ENCODE assay signal across 19 cellular contexts in genomic region chr3:13213911-13214846, GRCh38.
DNase-seq lines count a peak whose midpoint lies in the region; ATAC-seq, FAIRE-seq and TF ChIP-seq lines count a peak whose summit lies in the region.
"Had no signal": no experiment of that assay in that cellular context is flagged by ENCODE, and none has a peak within 500 bp of the region (broad histone marks: within the 10 kb centered on the region; RNA-seq: fewer than 3 reads in every experiment).

No MANE protein-coding gene starts in this region.

- no peak overlapping the region for H2BK15ac ChIP-seq in H1 (ENCODE audit: low read length)

- H3K4me3 ChIP-seq in H1 (ENCODE audit: extremely low read depth in 1 of 4, insufficient read depth in 2 of 4, low read depth in 3 of 4, low read length in 4 of 4) = no peak overlapping the region
- no peak overlapping the region for H3K4me3 ChIP-seq in pancreas
- H3K4me3 ChIP-seq: SJSA1 had no signal

- no peak overlapping the region; the same call in 1 of the 2 replicates for H2BK5ac ChIP-seq in H1 (ENCODE audit: low read depth, low read length)

- H2AK5ac ChIP-seq in H1 (ENCODE audit: low read depth, low read length) = no peak overlapping the region

- POLR2A ChIA-PET in H1 (lab: Charles Lee; ENCODE audit: partially characterized antibody) = no interaction called here

- H3K14ac ChIP-seq in H1 (ENCODE audit: insufficient read length) = no peak overlapping the region

- FAIRE-seq in H1 (lab: Jason Lieb, UNC) = no peak
- no peak for FAIRE-seq in pancreas (lab: Jason Lieb, UNC)
- FAIRE-seq: A204.1 had no signal

- no peak overlapping the region for H3K4me2 ChIP-seq in H1 (ENCODE audit: insufficient read depth in 1 of 2, low read depth in 2 of 2, low read length in 2 of 2)

- H4K8ac ChIP-seq in H1 (ENCODE audit: extremely low read depth, insufficient read depth, low read length) = no peak overlapping the region

- intact Hi-C loops in pancreas (cut with DNase I) = no loop called here

- no peak for TF ChIP-seq EP300 in H1 (IDR thresholded peaks at IDR 0.05; ENCODE audit: borderline replicate concordance in 1 of 2, low read depth in 2 of 2, low read length in 2 of 2)

- H3K79me2 ChIP-seq in H1 (ENCODE audit: control insufficient read depth in 1 of 2, insufficient read depth in 2 of 2, low read length in 2 of 2) = no peaks in the 10 kb centered on the region

- peaks cover 0 to 4% (median 2%) of the 10 kb centered on the region in 4 experiments; a peak in 2 of 7 replicates for H3K4me1 ChIP-seq in H1 (replicated peaks in 1 of 4; ENCODE audit: control insufficient read depth in 3 of 4, insufficient read depth in 4 of 4, low read length in 3 of 4)
- peaks cover 0 to 2% (median 0%) of the 10 kb centered on the region in 3 donors for H3K4me1 ChIP-seq in pancreas
- H3K4me1 ChIP-seq: BE2C, SJSA1 had no signal

- H3K79me1 ChIP-seq in H1 (ENCODE audit: low read depth, low read length) = no peaks in the 10 kb centered on the region

- no peak overlapping the region for H4K5ac ChIP-seq in H1 (ENCODE audit: insufficient read length, low read depth, low read length)

- DNase-seq in NCI-H1092 (lab: John Stamatoyannopoulos, UW) = peak; percentile 71
- DNase-seq in NCI-H1092 treated with DMSO at 0.1 percent for 48 hours (lab: John Stamatoyannopoulos, UW) = no peak
- peak; percentile 26 for DNase-seq in D341Med (ENCODE audit: low spot score)
- DNase-seq in H1 (ENCODE audit: low read depth in 1 of 2, low spot score in 2 of 2) = no peak
- DNase-seq in pancreas = peak in 4 of 6 donors; percentile 42 to 72 (median 58)
- no peak for DNase-seq in NOMO-1 treated with dmso at 0.1 percent for 144 hours (lab: John Stamatoyannopoulos, UW; ENCODE audit: unreplicated experiment)
- no peak for DNase-seq in NOMO-1 (lab: John Stamatoyannopoulos, UW; ENCODE audit: unreplicated experiment in 2 of 2)
- DNase-seq in NCI-H510A (lab: John Stamatoyannopoulos, UW) = no peak
- DNase-seq: BE2C; CD4-positive, alpha-beta memory T cell; H7; IMR-90; Karpas-422; NCI-H1436 treated with DMSO at 0.1 percent for 48 hours; NCI-H446 treated with DMSO at 0.1 percent for 48 hours; NCI-H748 treated with DMSO at 0.1 percent for 48 hours had no signal

- no peak overlapping the region for H3K23ac ChIP-seq in H1 (ENCODE audit: insufficient read length)

- no peak overlapping the region; the same call in 1 of the 2 replicates for H3K18ac ChIP-seq in H1 (ENCODE audit: extremely low read depth, low read length)

- no peak for TF ChIP-seq CTCF in H1 (IDR thresholded peaks at IDR 0.05; ENCODE audit: control extremely low read depth in 1 of 3, insufficient read depth in 1 of 3, low read depth in 1 of 3, low read length in 3 of 3)
- no peak for TF ChIP-seq CTCF in pancreas (IDR thresholded peaks at IDR 0.05)

- TF ChIP-seq POLR2A in H1 (IDR thresholded peaks at IDR 0.05; ENCODE audit: control extremely low read depth in 1 of 2, low read depth in 2 of 2, low read length in 2 of 2) = no peak

- H3K9ac ChIP-seq in H1 (replicated peaks in 1 of 4; ENCODE audit: extremely low read depth in 1 of 4, low read depth in 3 of 4, low read length in 3 of 4) = no peak overlapping the region

- no peak for TF ChIP-seq RAD21 in H1 (IDR thresholded peaks at IDR 0.05 in 1 of 2, conservative IDR thresholded peaks at IDR 0.05 in 1 of 2; ENCODE audit: low read depth in 2 of 2, low read length in 2 of 2)

- peaks cover 0 to 2% of the 10 kb centered on the region in 2 experiments for H4K20me1 ChIP-seq in H1 (replicated peaks in 1 of 2; ENCODE audit: control insufficient read depth in 1 of 2, insufficient read depth in 2 of 2, low read length in 2 of 2)

- H4K91ac ChIP-seq in H1 (replicated peaks; ENCODE audit: insufficient read length, low read length) = peak overlapping the region; percentile 58

- H3K27ac ChIP-seq in H1 (ENCODE audit: low read depth, low read length) = no peak overlapping the region
- no peak overlapping the region for H3K27ac ChIP-seq in pancreas
- H3K27ac ChIP-seq: HL-60, SJSA1 had no signal

- no peak overlapping the region for H2BK120ac ChIP-seq in H1 (replicated peaks; ENCODE audit: low read depth, low read length)

- H3K9me3 ChIP-seq in H1 (ENCODE audit: insufficient read depth in 2 of 2, low read depth in 1 of 2, low read length in 1 of 2) = no peaks in the 10 kb centered on the region
- no peaks in the 10 kb centered on the region for H3K9me3 ChIP-seq in pancreas
- H3K9me3 ChIP-seq: BE2C, SJSA1 had no signal

- no peaks in the 10 kb centered on the region for H3K23me2 ChIP-seq in H1 (ENCODE audit: low read depth, low read length)

- no peak overlapping the region for H2AFZ ChIP-seq in H1 (ENCODE audit: low read length)

- no peaks in the 10 kb centered on the region for H3K27me3 ChIP-seq in H1 (replicated peaks in 1 of 4; ENCODE audit: control insufficient read depth in 3 of 4, extremely low read depth in 1 of 4, insufficient read depth in 3 of 4, low read length in 3 of 4)
- H3K27me3 ChIP-seq in pancreas = no peaks in the 10 kb centered on the region
- H3K27me3 ChIP-seq: BE2C, SJSA1 had no signal

- H3K56ac ChIP-seq in H1 (replicated peaks; ENCODE audit: insufficient read length, low read depth, low read length) = no peak overlapping the region

- peak in 3 of 4 donors; percentile 65 to 77 (median 69) for ATAC-seq in pancreas

- no peaks in the 10 kb centered on the region for H3K36me3 ChIP-seq in H1 (ENCODE audit: control insufficient read depth in 2 of 4, insufficient read depth in 4 of 4, low read length in 3 of 4)
- H3K36me3 ChIP-seq in pancreas = no peaks in the 10 kb centered on the region
- H3K36me3 ChIP-seq: BE2C, SJSA1 had no signal

- WGBS in H1 (ENCODE audit: extremely low coverage in 1 of 2, insufficient coverage in 1 of 2, insufficient read length in 1 of 2, insufficient replicate concordance in 2 of 2, low coverage in 1 of 2, low lambda C conversion rate in 2 of 2, missing lambda C conversion rate in 1 of 2), 2 experiments = 84% methylated on average over 26 of the region's 26 CpGs; no CpG with 5 or more reads in 1 of the 2 experiments
- 75 to 85% methylated on average over 26 of the region's 26 CpGs for WGBS in pancreas, 2 donors

- H2BK12ac ChIP-seq in H1 (ENCODE audit: low read depth, low read length) = no peak overlapping the region

- H3K4ac ChIP-seq in H1 (replicated peaks; ENCODE audit: insufficient read length, low read depth, low read length) = no peak overlapping the region

- CTCF ChIA-PET in H1 (lab: Charles Lee; ENCODE audit: partially characterized antibody) = interaction anchor here (0.7 to 3.1 kb wide), 10 partner anchors 9 to 282 kb away, joined by 3 to 20 read pairs (median 4); no protein-coding TSS in a partner anchor

- H2BK20ac ChIP-seq in H1 (ENCODE audit: low read length) = no peak overlapping the region

TF ChIP-seq in H1, 55 proteins besides CTCF, POLR2A, EP300 and RAD21:
- no peak for TF ChIP-seq HDAC2 (IDR thresholded peaks at IDR 0.05; ENCODE audit: borderline replicate concordance in 1 of 2, low read depth in 2 of 2, low read length in 2 of 2)
- no peak for TF ChIP-seq JUN (IDR thresholded peaks at IDR 0.05; ENCODE audit: low read depth, low read length)
- no peak for TF ChIP-seq KDM5A (IDR thresholded peaks at IDR 0.05; ENCODE audit: low read length)
- TF ChIP-seq FOSL1 (IDR thresholded peaks at IDR 0.05; ENCODE audit: insufficient read depth, low read depth, low read length) = no peak
- TF ChIP-seq GTF2F1 (IDR thresholded peaks at IDR 0.05; ENCODE audit: borderline replicate concordance, low read depth, low read length) = no peak
- TF ChIP-seq BACH1 (IDR thresholded peaks at IDR 0.05; ENCODE audit: low read length) = no peak
- no peak for TF ChIP-seq GABPA (IDR thresholded peaks at IDR 0.05; ENCODE audit: borderline replicate concordance, insufficient read depth, low read length)
- TF ChIP-seq SIRT6 (IDR thresholded peaks at IDR 0.05; ENCODE audit: low read length) = no peak
- TF ChIP-seq, protein P1, sequence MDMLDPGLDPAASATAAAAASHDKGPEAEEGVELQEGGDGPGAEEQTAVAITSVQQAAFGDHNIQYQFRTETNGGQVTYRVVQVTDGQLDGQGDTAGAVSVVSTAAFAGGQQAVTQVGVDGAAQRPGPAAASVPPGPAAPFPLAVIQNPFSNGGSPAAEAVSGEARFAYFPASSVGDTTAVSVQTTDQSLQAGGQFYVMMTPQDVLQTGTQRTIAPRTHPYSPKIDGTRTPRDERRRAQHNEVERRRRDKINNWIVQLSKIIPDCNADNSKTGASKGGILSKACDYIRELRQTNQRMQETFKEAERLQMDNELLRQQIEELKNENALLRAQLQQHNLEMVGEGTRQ (IDR thresholded peaks at IDR 0.05; ENCODE audit: low read length) = no peak
- no peak for TF ChIP-seq KDM1A (IDR thresholded peaks at IDR 0.05; ENCODE audit: borderline replicate concordance, low read length)
- TF ChIP-seq CBX5 (IDR thresholded peaks at IDR 0.05; ENCODE audit: low read depth, low read length) = no peak
- TF ChIP-seq POU5F1 (IDR thresholded peaks at IDR 0.05; ENCODE audit: low read depth, low read length) = no peak
- TF ChIP-seq HDAC6 (IDR thresholded peaks at IDR 0.05; ENCODE audit: low read depth, low read length) = no peak
- TF ChIP-seq ASH2L (IDR thresholded peaks at IDR 0.05; ENCODE audit: low read length) = no peak
- TF ChIP-seq ATF3 (IDR thresholded peaks at IDR 0.05; ENCODE audit: insufficient read depth, low read depth, low read length) = no peak
- TF ChIP-seq CHD1 (IDR thresholded peaks at IDR 0.05; ENCODE audit: low read depth, low read length) = no peak
- TF ChIP-seq TAF1 (IDR thresholded peaks at IDR 0.05; ENCODE audit: low read depth, low read length) = no peak
- TF ChIP-seq, protein P2, sequence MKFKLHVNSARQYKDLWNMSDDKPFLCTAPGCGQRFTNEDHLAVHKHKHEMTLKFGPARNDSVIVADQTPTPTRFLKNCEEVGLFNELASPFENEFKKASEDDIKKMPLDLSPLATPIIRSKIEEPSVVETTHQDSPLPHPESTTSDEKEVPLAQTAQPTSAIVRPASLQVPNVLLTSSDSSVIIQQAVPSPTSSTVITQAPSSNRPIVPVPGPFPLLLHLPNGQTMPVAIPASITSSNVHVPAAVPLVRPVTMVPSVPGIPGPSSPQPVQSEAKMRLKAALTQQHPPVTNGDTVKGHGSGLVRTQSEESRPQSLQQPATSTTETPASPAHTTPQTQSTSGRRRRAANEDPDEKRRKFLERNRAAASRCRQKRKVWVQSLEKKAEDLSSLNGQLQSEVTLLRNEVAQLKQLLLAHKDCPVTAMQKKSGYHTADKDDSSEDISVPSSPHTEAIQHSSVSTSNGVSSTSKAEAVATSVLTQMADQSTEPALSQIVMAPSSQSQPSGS (IDR thresholded peaks at IDR 0.05; ENCODE audit: low read length) = no peak
- no peak for TF ChIP-seq SUZ12 (IDR thresholded peaks at IDR 0.05; ENCODE audit: low read length)

Comparison
In these comparisons a context has a peak if more than half of its experiments do, and no peak if none do; other contexts are left out.
1. DNase-seq: peak in NCI-H1092 (single experiment), D341Med (single experiment) and pancreas (4 of 6); none in NCI-H1092 treated with DMSO at 0.1 percent for 48 hours (single experiment), H1 (0 of 2), NOMO-1 treated with dmso at 0.1 percent for 144 hours (single experiment), NOMO-1 (0 of 2) and NCI-H510A (single experiment).